In the genomic region with DNA sequence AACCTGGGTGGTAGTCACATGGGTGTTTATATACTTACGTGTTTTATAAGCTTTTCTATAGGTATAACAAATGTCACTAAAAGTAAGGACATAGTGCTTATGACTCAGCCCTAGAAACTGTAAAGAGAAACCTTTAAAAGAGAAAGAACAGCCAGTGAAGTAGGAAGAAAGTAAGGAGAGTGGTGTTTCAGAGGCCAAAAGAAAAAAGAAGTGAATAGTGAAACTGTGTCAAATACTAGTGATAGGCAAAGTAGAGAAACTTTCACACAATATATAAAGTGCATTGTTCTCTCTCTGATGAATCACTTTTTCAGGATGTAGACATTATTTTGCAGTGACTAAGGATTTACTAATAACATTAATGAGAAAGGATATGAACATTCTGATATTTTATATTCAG, we compare ENCODE assay signal across 9 cellular contexts.
DNase-seq lines count a peak whose midpoint lies in the region; ATAC-seq and TF ChIP-seq lines count a peak whose summit lies in the region.
"Had no signal": no experiment of that assay in that cellular context is flagged by ENCODE, and none has a peak within 500 bp of the region (broad histone marks: within the 10 kb centered on the region; RNA-seq: fewer than 3 reads in every experiment).

No MANE protein-coding gene starts in this region.

- no peak overlapping the region for H3K4me3 ChIP-seq in naive thymus-derived CD4-positive, alpha-beta T cell (ENCODE audit: low read length)
- no peak overlapping the region for H3K4me3 ChIP-seq in lower lobe of right lung

- DNase-seq in GM10266 (ENCODE audit: extremely low spot score), result peak; percentile 32
- no peak for DNase-seq in effector memory CD8-positive, alpha-beta T cell
- no peak for DNase-seq in naive thymus-derived CD4-positive, alpha-beta T cell
- no peak for DNase-seq in lower lobe of right lung
- DNase-seq in stimulated activated CD4-positive, alpha-beta T cell treated with anti-CD3 and anti-CD28 coated beads, Interleukin-4, amount 100 ng/mL, for 24 hours, result no peak
- DNase-seq: activated gamma-delta T cell had no signal

- peaks cover 15 to 32% of the 10 kb centered on the region in 2 donors for H3K4me1 Mint-ChIP-seq in effector memory CD8-positive, alpha-beta T cell (ENCODE audit: low read depth in 2 of 2)
- H3K4me1 Mint-ChIP-seq in naive thymus-derived CD4-positive, alpha-beta T cell, result peaks cover 13 to 20% (median 15%) of the 10 kb centered on the region in 7 donors

- CTCF ChIA-PET in naive thymus-derived CD4-positive, alpha-beta T cell (lab: Charles Lee), result no interaction called here

- H3K27me3 ChIP-seq in naive thymus-derived CD4-positive, alpha-beta T cell (ENCODE audit: control insufficient read depth in 2 of 2, insufficient read depth in 2 of 2, low read length in 2 of 2), result no peaks in the 10 kb centered on the region
- H3K27me3 ChIP-seq in lower lobe of right lung (ENCODE audit: low read depth), result no peaks in the 10 kb centered on the region

- no peak overlapping the region for H3K4me3 Mint-ChIP-seq in effector memory CD8-positive, alpha-beta T cell
- H3K4me3 Mint-ChIP-seq in naive thymus-derived CD4-positive, alpha-beta T cell, result no peak overlapping the region

- no peaks in the 10 kb centered on the region for H3K9me3 ChIP-seq in naive thymus-derived CD4-positive, alpha-beta T cell (ENCODE audit: control insufficient read depth in 2 of 3, low read length in 3 of 3)
- H3K9me3 ChIP-seq in lower lobe of right lung, result no peaks in the 10 kb centered on the region

- H3K36me3 ChIP-seq in naive thymus-derived CD4-positive, alpha-beta T cell (ENCODE audit: control insufficient read depth in 2 of 3, insufficient read depth in 3 of 3, low read length in 3 of 3), result peaks cover 0 to 39% (median 0%) of the 10 kb centered on the region in 3 experiments
- H3K36me3 ChIP-seq in lower lobe of right lung, result peaks cover 25% of the 10 kb centered on the region

- POLR2A ChIA-PET in naive thymus-derived CD4-positive, alpha-beta T cell (lab: Charles Lee), result no interaction called here

- no peaks in the 10 kb centered on the region for H3K27me3 Mint-ChIP-seq in effector memory CD8-positive, alpha-beta T cell
- H3K27me3 Mint-ChIP-seq in naive thymus-derived CD4-positive, alpha-beta T cell, result no peaks in the 10 kb centered on the region

- peaks cover 28% of the 10 kb centered on the region for H3K36me3 Mint-ChIP-seq in effector memory CD8-positive, alpha-beta T cell (ENCODE audit: insufficient read depth)
- peaks cover 17 to 61% (median 37%) of the 10 kb centered on the region in 5 donors for H3K36me3 Mint-ChIP-seq in naive thymus-derived CD4-positive, alpha-beta T cell

- H3K9me3 Mint-ChIP-seq in effector memory CD8-positive, alpha-beta T cell, result no peaks in the 10 kb centered on the region
- peaks cover 0 to under 1% (median 0%) of the 10 kb centered on the region in 11 donors for H3K9me3 Mint-ChIP-seq in naive thymus-derived CD4-positive, alpha-beta T cell

- TF ChIP-seq CTCF in GM10266 (IDR thresholded peaks at IDR 0.05; ENCODE audit: control insufficient read depth, insufficient read depth, low read depth, missing control alignments) (no peak), lower lobe of right lung (IDR thresholded peaks at IDR 0.05) (no peak)

- H3K27ac ChIP-seq in naive thymus-derived CD4-positive, alpha-beta T cell (ENCODE audit: low read depth, low read length), result no peak overlapping the region
- no peak overlapping the region for H3K27ac ChIP-seq in lower lobe of right lung

- H3K27ac Mint-ChIP-seq in effector memory CD8-positive, alpha-beta T cell, result peak overlapping the region; percentile 8 to 11
- peak overlapping the region in 2 of 9 donors; percentile 1 to 42 for H3K27ac Mint-ChIP-seq in naive thymus-derived CD4-positive, alpha-beta T cell

- intact Hi-C loops in naive thymus-derived CD4-positive, alpha-beta T cell (cut with micrococcal nuclease), result loop anchor here in 1 of 2 donors (2.0 kb wide), 1 partner anchor 14 kb away; no protein-coding TSS in a partner anchor
- intact Hi-C loops in lower lobe of right lung (cut with DNase I), result no loop called here

- no peaks in the 10 kb centered on the region for H3K4me1 ChIP-seq in naive thymus-derived CD4-positive, alpha-beta T cell (ENCODE audit: control insufficient read depth in 2 of 2, insufficient read depth in 2 of 2, low read length in 2 of 2)
- H3K4me1 ChIP-seq in lower lobe of right lung, result no peaks in the 10 kb centered on the region

- ATAC-seq in GM21515 (IDR thresholded peaks at IDR 0.05; ENCODE audit: unreplicated experiment) (peak; percentile 72), HG03558 (IDR thresholded peaks at IDR 0.05; ENCODE audit: extremely low read depth, unreplicated experiment) (peak; percentile 77), lower lobe of right lung (no peak), GM21528 (IDR thresholded peaks at IDR 0.05; ENCODE audit: low FRiP score, unreplicated experiment) (no peak)
- ATAC-seq in effector memory CD8-positive, alpha-beta T cell (replicated peaks), result no peak
- no peak for ATAC-seq in naive thymus-derived CD4-positive, alpha-beta T cell

Comparison
In these comparisons a context has a peak if more than half of its experiments do, and no peak if none do; other contexts are left out.
1. ATAC-seq: peak in GM21515 (single experiment) and HG03558 (single experiment); none in effector memory CD8-positive, alpha-beta T cell (single experiment), naive thymus-derived CD4-positive, alpha-beta T cell (single experiment), lower lobe of right lung (0 of 2) and GM21528 (single experiment).